ENCODE assay signal across 11 cellular contexts in the genomic region with DNA sequence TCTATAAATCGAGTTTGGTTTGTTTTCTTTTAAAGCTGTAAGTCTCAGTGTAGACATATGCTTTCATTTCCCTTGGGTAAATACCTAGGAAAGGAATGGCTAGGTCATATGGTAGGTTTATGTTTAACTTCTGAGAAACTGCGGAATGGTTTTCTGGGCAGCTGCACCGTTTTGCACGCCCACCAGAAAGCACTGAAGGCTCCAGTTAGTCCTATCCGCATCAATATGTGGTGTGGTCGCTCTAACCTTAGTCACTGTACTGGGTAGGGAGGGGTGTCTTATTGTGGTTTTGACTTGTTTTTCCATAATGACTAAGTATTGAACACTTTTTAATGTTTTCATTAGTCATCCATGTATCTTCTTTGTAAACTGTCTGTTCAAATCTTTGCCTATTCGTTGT.
DNase-seq lines count a peak whose midpoint lies in the region; ATAC-seq and TF ChIP-seq lines count a peak whose summit lies in the region.
"Had no signal": no experiment of that assay in that cellular context is flagged by ENCODE, and none has a peak within 500 bp of the region (broad histone marks: within the 10 kb centered on the region; RNA-seq: fewer than 3 reads in every experiment).

No MANE protein-coding gene starts in this region.

- no peak overlapping the region for H3K4me3 Mint-ChIP-seq in activated CD4-positive, alpha-beta T cell treated with anti-CD3 and anti-CD28 coated beads, Interleukin-2, amount 10 ng/mL, durations not matched to agents 24 days and 14 days
- H3K4me3 Mint-ChIP-seq in CD4-positive, alpha-beta T cell: no peak overlapping the region

- intact Hi-C loops in activated CD4-positive, alpha-beta T cell treated with anti-CD3 and anti-CD28 coated beads, Interleukin-2, amount 10 ng/mL, durations not matched to agents 24 days and 14 days (cut with micrococcal nuclease): loop anchor here (1.0 kb wide), 1 partner anchor 106 kb away; no protein-coding TSS in a partner anchor
- intact Hi-C loops in CD4-positive, alpha-beta T cell (cut with DNase I, micrococcal nuclease): no loop called here

- H3K9me3 ChIP-seq in CD4-positive, alpha-beta T cell (ENCODE audit: control insufficient read depth, low read length): no peaks in the 10 kb centered on the region

- H3K27ac Mint-ChIP-seq in activated CD4-positive, alpha-beta T cell treated with anti-CD3 and anti-CD28 coated beads, Interleukin-2, amount 10 ng/mL, durations not matched to agents 24 days and 14 days: no peak overlapping the region
- no peak overlapping the region for H3K27ac Mint-ChIP-seq in CD4-positive, alpha-beta T cell

- peak; percentile 68 for ATAC-seq in foreskin keratinocyte
- no peak for ATAC-seq in CD4-positive, alpha-beta T cell (ENCODE audit: poor library complexity)

- POLR2A ChIA-PET in CD4-positive, alpha-beta T cell (lab: Charles Lee): no interaction called here

- H3K36me3 Mint-ChIP-seq in activated CD4-positive, alpha-beta T cell treated with anti-CD3 and anti-CD28 coated beads, Interleukin-2, amount 10 ng/mL, durations not matched to agents 24 days and 14 days (ENCODE audit: low read depth): no peaks in the 10 kb centered on the region
- H3K36me3 Mint-ChIP-seq in CD4-positive, alpha-beta T cell (ENCODE audit: low read depth): no peaks in the 10 kb centered on the region

- CTCF ChIA-PET in CD4-positive, alpha-beta T cell (lab: Charles Lee): no interaction called here

- peak; percentile 8 to 19 for DNase-seq in activated CD4-positive, alpha-beta T cell treated with anti-CD3 and anti-CD28 coated beads for 24 hours (ENCODE audit: low read depth in 2 of 2)
- DNase-seq in activated CD4-positive, alpha-beta T cell treated with anti-CD3 and anti-CD28 coated beads for 1 hour: no peak
- DNase-seq in activated CD4-positive, alpha-beta T cell treated with anti-CD3 and anti-CD28 coated beads, Interleukin-2, amount 10 ng/mL, durations not matched to agents 24 days and 14 days: peak; percentile 62
- DNase-seq in foreskin keratinocyte (peak in 1 of 2 donors; percentile 39), DMS53 treated with DMSO at 0.1 percent for 48 hours (lab: John Stamatoyannopoulos, UW; ENCODE audit: unreplicated experiment) (no peak), NCI-H345 (lab: John Stamatoyannopoulos, UW) (no peak)
- peak; percentile 8 to 10 (median 10) for DNase-seq in stimulated activated CD4-positive, alpha-beta T cell treated with anti-CD3 and anti-CD28 coated beads, TNF-alpha, amount 100 ng/mL, for 48 hours (ENCODE audit: low read depth in 3 of 3)
- no peak for DNase-seq in CD4-positive, alpha-beta T cell
- DNase-seq: islet precursor cell, posterior cingulate gyrus, SHP77 treated with DMSO at 0.1 percent for 48 hours had no signal

- TF ChIP-seq CTCF in foreskin keratinocyte (conservative IDR thresholded peaks at IDR 0.05): no peak
- TF ChIP-seq CTCF in CD4-positive, alpha-beta T cell (IDR thresholded peaks at IDR 0.05): no peak

- no peaks in the 10 kb centered on the region for H3K9me3 Mint-ChIP-seq in activated CD4-positive, alpha-beta T cell treated with anti-CD3 and anti-CD28 coated beads, Interleukin-2, amount 10 ng/mL, durations not matched to agents 24 days and 14 days
- H3K9me3 Mint-ChIP-seq in CD4-positive, alpha-beta T cell: no peaks in the 10 kb centered on the region

- no peaks in the 10 kb centered on the region for H3K27me3 ChIP-seq in foreskin keratinocyte
- no peaks in the 10 kb centered on the region for H3K27me3 ChIP-seq in CD4-positive, alpha-beta T cell (ENCODE audit: control insufficient read depth, insufficient read depth, low read length)

- H3K4me1 Mint-ChIP-seq in activated CD4-positive, alpha-beta T cell treated with anti-CD3 and anti-CD28 coated beads, Interleukin-2, amount 10 ng/mL, durations not matched to agents 24 days and 14 days: peaks cover 8% of the 10 kb centered on the region
- H3K4me1 Mint-ChIP-seq in CD4-positive, alpha-beta T cell (ENCODE audit: low read depth): no peaks in the 10 kb centered on the region

- no peak overlapping the region for H3K27ac ChIP-seq in foreskin keratinocyte
- no peak overlapping the region for H3K27ac ChIP-seq in CD4-positive, alpha-beta T cell (ENCODE audit: low read depth, low read length)

- H3K4me1 ChIP-seq in foreskin keratinocyte: peaks cover 18% of the 10 kb centered on the region

- peaks cover 29% of the 10 kb centered on the region for H3K27me3 Mint-ChIP-seq in activated CD4-positive, alpha-beta T cell treated with anti-CD3 and anti-CD28 coated beads, Interleukin-2, amount 10 ng/mL, durations not matched to agents 24 days and 14 days
- peaks cover 23% of the 10 kb centered on the region for H3K27me3 Mint-ChIP-seq in CD4-positive, alpha-beta T cell

Comparison
In these comparisons a context has a peak if more than half of its experiments do, and no peak if none do; other contexts are left out.
1. DNase-seq: peak in activated CD4-positive, alpha-beta T cell treated with anti-CD3 and anti-CD28 coated beads for 24 hours (2 of 2), activated CD4-positive, alpha-beta T cell treated with anti-CD3 and anti-CD28 coated beads, Interleukin-2, amount 10 ng/mL, durations not matched to agents 24 days and 14 days (single experiment) and stimulated activated CD4-positive, alpha-beta T cell treated with anti-CD3 and anti-CD28 coated beads, TNF-alpha, amount 100 ng/mL, for 48 hours (3 of 3); none in activated CD4-positive, alpha-beta T cell treated with anti-CD3 and anti-CD28 coated beads for 1 hour (single experiment), DMS53 treated with DMSO at 0.1 percent for 48 hours (single experiment), CD4-positive, alpha-beta T cell (0 of 10) and NCI-H345 (single experiment).